Comparison of ENCODE assay signal across 8 cellular contexts in the genomic region with DNA sequence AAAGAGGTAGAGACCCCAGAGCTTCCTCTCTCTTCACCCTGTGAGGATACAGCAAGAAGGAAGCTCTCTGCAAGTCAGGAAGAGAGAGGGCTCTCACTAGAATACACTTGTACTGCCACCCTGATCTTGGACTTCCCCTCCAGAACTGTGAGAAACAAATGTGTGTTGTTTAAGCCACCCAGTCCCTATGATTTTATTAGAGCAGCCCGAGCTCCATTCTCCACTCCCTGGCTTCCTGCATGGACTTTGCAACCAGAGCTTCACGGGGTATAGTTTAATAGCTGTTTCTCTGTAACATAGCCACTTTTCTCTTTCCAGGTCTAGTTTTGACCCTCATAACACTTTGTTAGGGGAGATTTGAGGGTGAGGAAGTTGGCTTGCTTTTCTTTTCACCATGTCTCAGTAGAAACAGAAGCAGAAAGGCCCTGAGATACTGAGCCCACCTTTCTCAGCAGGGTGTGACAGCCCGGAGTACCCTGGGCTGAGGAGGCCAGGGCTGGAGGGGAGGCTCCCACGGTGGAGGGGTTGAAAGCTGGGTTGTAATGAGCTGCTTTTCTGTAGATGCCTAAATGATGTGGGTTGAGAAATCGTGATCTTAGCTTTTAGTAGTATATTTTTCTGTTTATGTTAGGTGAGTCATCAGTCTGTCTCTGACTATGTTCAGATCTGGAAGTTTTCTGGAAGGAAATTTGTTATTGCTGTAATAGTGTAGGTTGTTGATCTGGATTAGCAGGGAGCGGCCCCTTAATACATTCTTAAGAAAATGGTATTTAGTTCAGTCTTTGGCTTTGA.
DNase-seq lines count a peak whose midpoint lies in the region; ATAC-seq and TF ChIP-seq lines count a peak whose summit lies in the region.

No MANE protein-coding gene starts in this region.

- POLR2A ChIA-PET in PC-9 (lab: Charles Lee; ENCODE audit: unreplicated experiment) = interaction anchor here (0.6 to 0.7 kb wide), 3 partner anchors 234 to 592 kb away, joined by 3 read pairs; no protein-coding TSS in a partner anchor

- H3K4me1 ChIP-seq in PC-9 (replicated peaks; ENCODE audit: insufficient read depth) = peaks cover 81% of the 10 kb centered on the region

- H4K20me1 ChIP-seq in PC-9 (ENCODE audit: insufficient read depth) = no peaks in the 10 kb centered on the region

- H3K27ac ChIP-seq in PC-9 = peak overlapping the region; percentile 80

- H3F3A ChIP-seq in PC-9 (ENCODE audit: insufficient read depth, low read depth) = peaks cover 40% of the 10 kb centered on the region

- peaks cover 3% of the 10 kb centered on the region; the same call in 1 of the 2 replicates for H3K9me3 ChIP-seq in PC-9 (ENCODE audit: insufficient read depth, low read depth)

- peaks cover 6% of the 10 kb centered on the region; the same call in 1 of the 2 replicates for H3K36me3 ChIP-seq in PC-9 (ENCODE audit: low read depth)

- peak overlapping the region; percentile 70 for H3K4me2 ChIP-seq in PC-9

- CTCF ChIA-PET in PC-9 (lab: Charles Lee) = no interaction called here

- no TSS peak for BruUV-seq in PC-9 (replicated peaks; lab: Mats Ljungman, UMichigan)

- peak; percentile 44 for ATAC-seq in GM18511 (IDR thresholded peaks at IDR 0.05; ENCODE audit: unreplicated experiment)
- no peak for ATAC-seq in GM19328 (IDR thresholded peaks at IDR 0.05; ENCODE audit: unreplicated experiment)

- TF ChIP-seq CTCF in PC-9 (conservative IDR thresholded peaks at IDR 0.05) (no peak), fibroblast of mammary gland (conservative IDR thresholded peaks at IDR 0.05; ENCODE audit: control insufficient read depth, insufficient read depth, low read depth, low read length) (no peak)

- no peaks in the 10 kb centered on the region for H3K79me2 ChIP-seq in PC-9 (ENCODE audit: low read depth)

- intact Hi-C loops in PC-9 (cut with micrococcal nuclease; ENCODE audit: unreplicated experiment) = loop anchor here (5.0 kb wide), 3 partner anchors 39 to 589 kb away; no protein-coding TSS in a partner anchor

- DNase-seq in PC-9 = peak in 1 of 2 experiments; percentile 89
- peak; percentile 92 for DNase-seq in fibroblast of mammary gland (ENCODE audit: low read depth)
- DNase-seq in skeletal muscle cell (ENCODE audit: low read depth) = peak; percentile 83
- DNase-seq in superior temporal gyrus (ENCODE audit: extremely low spot score) = no peak
- no peak for DNase-seq in SK-N-DZ (ENCODE audit: low spot score)
- DNase-seq in nucleus accumbens (lab: John Stamatoyannopoulos, UW) = no peak

- H2AFZ ChIP-seq in PC-9 = peak overlapping the region; percentile 52; the same call in 1 of the 2 replicates

- H3K4me3 ChIP-seq in PC-9 = no peak overlapping the region
- no peak overlapping the region for H3K4me3 ChIP-seq in fibroblast of mammary gland (ENCODE audit: control insufficient read depth, low read depth, low read length)
- H3K4me3 ChIP-seq in skeletal muscle cell (ENCODE audit: low read depth, low read length) = no peak overlapping the region

- no peaks in the 10 kb centered on the region for H3K27me3 ChIP-seq in PC-9 (ENCODE audit: insufficient read depth, low read depth)

- no peaks in the 10 kb centered on the region for H3K9me2 ChIP-seq in PC-9 (ENCODE audit: insufficient read depth)

Comparison
In these comparisons a context has a peak if more than half of its experiments do, and no peak if none do; other contexts are left out.
1. DNase-seq: peak in fibroblast of mammary gland (single experiment) and skeletal muscle cell (single experiment); none in superior temporal gyrus (single experiment), SK-N-DZ (single experiment) and nucleus accumbens (0 of 56).